10 cellular contexts compared by ENCODE assay signal in genomic region chr9:114677418-114677817, GRCh38. TPM values are rescaled to one million over a fixed set of nuclear protein-coding genes. Genes with fewer than 3 reads are reported as not detected.
DNase-seq lines count a peak whose midpoint lies in the region; ATAC-seq, FAIRE-seq and TF ChIP-seq lines count a peak whose summit lies in the region.
"Had no signal": no experiment of that assay in that cellular context is flagged by ENCODE, and none has a peak within 500 bp of the region (broad histone marks: within the 10 kb centered on the region; RNA-seq: fewer than 3 reads in every experiment).

No MANE protein-coding gene starts in this region.

- DNase-seq in A673 (ENCODE audit: low spot score) (peak; percentile 93), RKO (ENCODE audit: low spot score) (peak; percentile 99), fibroblast of villous mesenchyme (ENCODE audit: low read depth) (peak; percentile 100), GM19239 (ENCODE audit: insufficient read length, low spot score) (no peak), ovary (no peak)
- DNase-seq: Karpas-422 had no signal

- CTCF ChIA-PET in A673 (lab: Charles Lee) (interaction anchor here (1.1 to 1.3 kb wide), 3 partner anchors 24 to 272 kb away, joined by 3 to 5 read pairs (median 3); no protein-coding TSS in a partner anchor), HEK293 (lab: Yijun Ruan, JAX) (interaction anchor here (0.6 to 10.6 kb wide), 14 partner anchors 12 to 1579 kb away, joined by 3 to 296 read pairs (median 6); no protein-coding TSS in a partner anchor)

- BruUV-seq in A673 (replicated peaks; lab: Mats Ljungman, UMichigan): no TSS peak

- no peaks in the 10 kb centered on the region for H3K9me3 ChIP-seq in A673 (ENCODE audit: low read depth, low read length, poor library complexity, severe bottlenecking)
- H3K9me3 ChIP-seq in HEK293 (ENCODE audit: control insufficient read depth, insufficient read depth, low read depth, low read length): no peaks in the 10 kb centered on the region
- no peaks in the 10 kb centered on the region for H3K9me3 ChIP-seq in ovary
- H3K9me3 ChIP-seq: adrenal gland had no signal

- FAIRE-seq in GM19239 (lab: Jason Lieb, UNC): no peak

- TF ChIP-seq CTCF in A673 (conservative IDR thresholded peaks at IDR 0.05; ENCODE audit: low read depth, low read length): no peak
- no peak for TF ChIP-seq CTCF in HEK293 (tag by site-specific recombination; IDR thresholded peaks at IDR 0.05)
- no peak for TF ChIP-seq CTCF in fibroblast of villous mesenchyme (IDR thresholded peaks at IDR 0.05; ENCODE audit: insufficient read depth, low read depth, low read length)
- TF ChIP-seq CTCF in ovary (IDR thresholded peaks at IDR 0.05): no peak

- H3K36me3 ChIP-seq in A673 (ENCODE audit: insufficient read depth, low read length, poor library complexity, severe bottlenecking) (no peaks in the 10 kb centered on the region), HEK293 (ENCODE audit: control insufficient read depth in 2 of 2, insufficient read depth in 1 of 2, low read length in 2 of 2) (no peaks in the 10 kb centered on the region), ovary (no peaks in the 10 kb centered on the region)
- H3K36me3 ChIP-seq: adrenal gland had no signal

- ATAC-seq in HG03108 (IDR thresholded peaks at IDR 0.05; ENCODE audit: unreplicated experiment): no peak
- ATAC-seq in GM18511 (IDR thresholded peaks at IDR 0.05; ENCODE audit: unreplicated experiment): no peak

- TF ChIP-seq POLR2A in ovary (IDR thresholded peaks at IDR 0.05): no peak

- 18 to 24% (median 19%) methylated on average over 3 of the region's 3 CpGs for WGBS in ovary, 3 donors

- H3K4me3 ChIP-seq in A673 (ENCODE audit: low read depth, low read length, poor library complexity, severe bottlenecking) (no peak overlapping the region), HEK293 (ENCODE audit: low read depth, low read length) (no peak overlapping the region), fibroblast of villous mesenchyme (ENCODE audit: low read depth, low read length) (no peak overlapping the region), ovary (no peak overlapping the region)
- H3K4me3 ChIP-seq: adrenal gland had no signal

- H3K27ac ChIP-seq in A673 (ENCODE audit: low read depth, low read length, poor library complexity, severe bottlenecking) (no peak overlapping the region), HEK293 (ENCODE audit: extremely low read depth, low read depth, low read length) (no peak overlapping the region), ovary (no peak overlapping the region)
- H3K27ac ChIP-seq: adrenal gland had no signal

- no peak for TF ChIP-seq EP300 in ovary (IDR thresholded peaks at IDR 0.05)

- H3K4me1 ChIP-seq in A673 (ENCODE audit: insufficient read depth, low read length, poor library complexity, severe bottlenecking) (peaks cover 16% of the 10 kb centered on the region), HEK293 (ENCODE audit: control insufficient read depth, insufficient read depth, low read length) (peaks cover 3% of the 10 kb centered on the region), ovary (ENCODE audit: insufficient read depth) (no peaks in the 10 kb centered on the region)
- H3K4me1 ChIP-seq: adrenal gland had no signal

- H3K27me3 ChIP-seq in A673 (replicated peaks; ENCODE audit: insufficient read depth, low read depth, low read length, poor library complexity): no peaks in the 10 kb centered on the region
- H3K27me3 ChIP-seq in ovary: no peaks in the 10 kb centered on the region

- POLR2A ChIA-PET in A673 (lab: Charles Lee; ENCODE audit: low non-redundant PET) (interaction anchor here (0.8 kb wide), 1 partner anchor 403 kb away, joined by 6 read pairs; no protein-coding TSS in a partner anchor), HEK293 (lab: Yijun Ruan, JAX) (interaction anchor here (0.6 to 1.9 kb wide), 4 partner anchors 15 to 232 kb away, joined by 4 to 7 read pairs (median 4); partner anchors contain the start of gene ATP6V1G1)

- intact Hi-C loops in A673 (cut with micrococcal nuclease; ENCODE audit: unreplicated experiment): no loop called here
- intact Hi-C loops in ovary (cut with DNase I): no loop called here

TF ChIP-seq in HEK293, 187 proteins besides CTCF, POLR2A, EP300 and RAD21 (continues in another document):
- TF ChIP-seq, protein P1, sequence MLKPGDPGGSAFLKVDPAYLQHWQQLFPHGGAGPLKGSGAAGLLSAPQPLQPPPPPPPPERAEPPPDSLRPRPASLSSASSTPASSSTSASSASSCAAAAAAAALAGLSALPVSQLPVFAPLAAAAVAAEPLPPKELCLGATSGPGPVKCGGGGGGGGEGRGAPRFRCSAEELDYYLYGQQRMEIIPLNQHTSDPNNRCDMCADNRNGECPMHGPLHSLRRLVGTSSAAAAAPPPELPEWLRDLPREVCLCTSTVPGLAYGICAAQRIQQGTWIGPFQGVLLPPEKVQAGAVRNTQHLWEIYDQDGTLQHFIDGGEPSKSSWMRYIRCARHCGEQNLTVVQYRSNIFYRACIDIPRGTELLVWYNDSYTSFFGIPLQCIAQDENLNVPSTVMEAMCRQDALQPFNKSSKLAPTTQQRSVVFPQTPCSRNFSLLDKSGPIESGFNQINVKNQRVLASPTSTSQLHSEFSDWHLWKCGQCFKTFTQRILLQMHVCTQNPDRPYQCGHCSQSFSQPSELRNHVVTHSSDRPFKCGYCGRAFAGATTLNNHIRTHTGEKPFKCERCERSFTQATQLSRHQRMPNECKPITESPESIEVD (tag by site-specific recombination; IDR thresholded peaks at IDR 0.05): peak; percentile 82
- peak; percentile 24; the same call in 1 of the 2 replicates for TF ChIP-seq OSR2 (tag by site-specific recombination; IDR thresholded peaks at IDR 0.05)
- no peak for TF ChIP-seq ZNF707 (tag by site-specific recombination; IDR thresholded peaks at IDR 0.05)
- 0 out of 2 replicates have a peak, but pooled peaks have one; percentile 16 for TF ChIP-seq ZXDB (tag by site-specific recombination; IDR thresholded peaks at IDR 0.05)
- TF ChIP-seq ZNF660 (tag by site-specific recombination; IDR thresholded peaks at IDR 0.05): peak; percentile 85; the same call in 1 of the 2 replicates
- no peak for TF ChIP-seq MYNN (tag by site-specific recombination; IDR thresholded peaks at IDR 0.05; ENCODE audit: borderline replicate concordance)
- 0 out of 2 replicates have a peak, but pooled peaks have one; percentile 35 for TF ChIP-seq ZNF24 (tag by site-specific recombination; IDR thresholded peaks at IDR 0.05)
- TF ChIP-seq KLF10 (tag by site-specific recombination; IDR thresholded peaks at IDR 0.05): peak; percentile 85
- no peak for TF ChIP-seq WT1 (tag by site-specific recombination; IDR thresholded peaks at IDR 0.05)
- peak; percentile 23; the same call in 1 of the 2 replicates for TF ChIP-seq ZBTB17 (tag by site-specific recombination; IDR thresholded peaks at IDR 0.05)
- TF ChIP-seq ZNF157 (tag by site-specific recombination; IDR thresholded peaks at IDR 0.05): no peak
- TF ChIP-seq ZNF600 (tag by site-specific recombination; IDR thresholded peaks at IDR 0.05): 0 out of 2 replicates have a peak, but pooled peaks have one; percentile 39
- no peak for TF ChIP-seq ZNF148 (tag by site-specific recombination; IDR thresholded peaks at IDR 0.05; ENCODE audit: borderline replicate concordance)
- TF ChIP-seq, protein P2, sequence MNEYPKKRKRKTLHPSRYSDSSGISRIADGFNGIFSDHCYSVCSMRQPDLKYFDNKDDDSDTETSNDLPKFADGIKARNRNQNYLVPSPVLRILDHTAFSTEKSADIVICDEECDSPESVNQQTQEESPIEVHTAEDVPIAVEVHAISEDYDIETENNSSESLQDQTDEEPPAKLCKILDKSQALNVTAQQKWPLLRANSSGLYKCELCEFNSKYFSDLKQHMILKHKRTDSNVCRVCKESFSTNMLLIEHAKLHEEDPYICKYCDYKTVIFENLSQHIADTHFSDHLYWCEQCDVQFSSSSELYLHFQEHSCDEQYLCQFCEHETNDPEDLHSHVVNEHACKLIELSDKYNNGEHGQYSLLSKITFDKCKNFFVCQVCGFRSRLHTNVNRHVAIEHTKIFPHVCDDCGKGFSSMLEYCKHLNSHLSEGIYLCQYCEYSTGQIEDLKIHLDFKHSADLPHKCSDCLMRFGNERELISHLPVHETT (tag by site-specific recombination; IDR thresholded peaks at IDR 0.05): 0 out of 2 replicates have a peak, but pooled peaks have one; percentile 52
- TF ChIP-seq INSM2 (tag by site-specific recombination; IDR thresholded peaks at IDR 0.05): peak; percentile 72

RNA-seq across cellular contexts. Expression of gene TEX48, which starts 4.6 kb away (rescaled TPM):
- not detected in 2 replicates for total RNA-seq in A673 (2021)
- not detected in 2 replicates for total RNA-seq in fibroblast of villous mesenchyme
- not detected for total RNA-seq in ovary
- polyA plus RNA-seq in ovary: not detected
- total RNA-seq: adrenal gland had no signal
- polyA plus RNA-seq: adrenal gland had no signal

RNA-seq across cellular contexts. Expression of gene TEX53, which starts 19.8 kb away (rescaled TPM):
- total RNA-seq in A673 (2021): not detected in 2 replicates
- not detected in 2 replicates for total RNA-seq in fibroblast of villous mesenchyme
- not detected for total RNA-seq in ovary
- not detected for polyA plus RNA-seq in ovary
- total RNA-seq: adrenal gland had no signal
- polyA plus RNA-seq: adrenal gland had no signal

Comparison
In these comparisons a context has a peak if more than half of its experiments do, and no peak if none do; other contexts are left out.
1. DNase-seq: peak in A673 (single experiment), RKO (single experiment) and fibroblast of villous mesenchyme (single experiment); none in GM19239 (single experiment) and ovary (0 of 5).